ENCODE assay signal across 20 cellular contexts in the genomic region with DNA sequence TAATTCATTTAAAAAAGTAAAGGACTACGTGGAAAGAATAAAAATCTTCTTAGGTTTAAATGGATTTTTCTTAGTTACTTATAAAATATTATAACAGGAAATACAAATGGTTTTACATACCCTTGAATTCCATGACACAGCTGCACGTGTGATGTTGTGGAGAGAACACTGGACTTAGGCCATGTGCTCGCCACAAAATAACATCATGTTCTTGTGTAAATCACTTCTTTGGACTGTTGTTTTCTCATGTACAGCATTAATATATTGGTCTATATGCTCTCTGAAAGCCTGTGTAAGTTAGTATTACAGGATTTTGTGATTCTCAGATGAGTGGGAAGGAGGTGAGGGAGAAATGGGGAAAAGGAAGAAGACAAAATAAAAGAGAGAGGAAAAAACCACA.
DNase-seq lines count a peak whose midpoint lies in the region; ATAC-seq and TF ChIP-seq lines count a peak whose summit lies in the region.
"Had no signal": no experiment of that assay in that cellular context is flagged by ENCODE, and none has a peak within 500 bp of the region (broad histone marks: within the 10 kb centered on the region; RNA-seq: fewer than 3 reads in every experiment).

No MANE protein-coding gene starts in this region.

- H3K4me3 ChIP-seq in dorsolateral prefrontal cortex (peak overlapping the region in 2 of 59 donors; percentile 9 to 13), testis (no peak overlapping the region)
- H3K4me3 ChIP-seq: BLaER1, coronary artery, SJCRH30 had no signal

- no peak for TF ChIP-seq POLR2A in testis (IDR thresholded peaks at IDR 0.05)
- TF ChIP-seq POLR2A in GM18505 (IDR thresholded peaks at IDR 0.05; ENCODE audit: borderline replicate concordance, extremely low read depth, insufficient read depth, insufficient read length) = no peak

- WGBS in testis, 2 donors = 45 to 53% methylated on average over 3 of the region's 3 CpGs

- DNase-seq in T-helper 17 cell = no peak
- no peak for DNase-seq in dorsolateral prefrontal cortex
- peak; percentile 55 for DNase-seq in myocyte (ENCODE audit: low read depth)
- peak; percentile 69 for DNase-seq in testis
- DNase-seq in NOMO-1 treated with dmso at 0.1 percent for 144 hours (lab: John Stamatoyannopoulos, UW; ENCODE audit: unreplicated experiment) = no peak
- no peak for DNase-seq in NCI-H446 treated with DMSO at 0.1 percent for 48 hours (lab: John Stamatoyannopoulos, UW)
- DNase-seq: activated CD4-positive, CD25-positive, alpha-beta regulatory T cell treated with anti-CD3 and anti-CD28 coated beads, Interleukin-2, amount 50 U/mL, for 72 hours; DMS 273 treated with DMSO at 0.1 percent for 48 hours; GOT3; KBM-7; NCI-H1048; NCI-H2081 treated with DMSO at 0.1 percent for 48 hours; NCI-H524 treated with DMSO at 0.1 percent for 48 hours; SJCRH30; T-helper 9 cell had no signal

- TF ChIP-seq CTCF in dorsolateral prefrontal cortex (IDR thresholded peaks at IDR 0.05 in 54 of 56, conservative IDR thresholded peaks at IDR 0.05 in 2 of 56; ENCODE audit: low read depth in 1 of 56, partially characterized antibody in 56 of 56) = no peak
- TF ChIP-seq CTCF in testis (IDR thresholded peaks at IDR 0.05) = no peak

- peak overlapping the region in 57 of 59 donors; percentile 50 to 93 (median 81) for H3K27ac ChIP-seq in dorsolateral prefrontal cortex
- peak overlapping the region; percentile 48 to 61 for H3K27ac ChIP-seq in testis
- H3K27ac ChIP-seq: BLaER1, coronary artery, HL-60, SJCRH30 had no signal

- intact Hi-C loops in dorsolateral prefrontal cortex (cut with DNase I) (no loop called here), testis (cut with DNase I; ENCODE audit: low total_unique reads) (no loop called here)

- H3K4me3 Mint-ChIP-seq in T-helper 17 cell = no peak overlapping the region
- H3K4me3 Mint-ChIP-seq: neural crest cell had no signal

- H3K27me3 ChIP-seq in dorsolateral prefrontal cortex (no peaks in the 10 kb centered on the region), testis (no peaks in the 10 kb centered on the region)
- H3K27me3 ChIP-seq: BLaER1, SJCRH30 had no signal

- H3K4me1 Mint-ChIP-seq in T-helper 17 cell = no peaks in the 10 kb centered on the region
- H3K4me1 Mint-ChIP-seq: neural crest cell had no signal

- no peaks in the 10 kb centered on the region for H3K27me3 Mint-ChIP-seq in T-helper 17 cell

- no peaks in the 10 kb centered on the region for H3K4me1 ChIP-seq in testis
- H3K4me1 ChIP-seq: BLaER1, SJCRH30 had no signal

- H3K36me3 Mint-ChIP-seq in T-helper 17 cell (ENCODE audit: low read depth) = peaks cover 2% of the 10 kb centered on the region

- H3K36me3 ChIP-seq in testis (ENCODE audit: low read depth, missing control alignments) = no peaks in the 10 kb centered on the region
- H3K36me3 ChIP-seq: BLaER1, SJCRH30 had no signal

- H3K9me3 ChIP-seq in T-helper 17 cell (ENCODE audit: control insufficient read depth, low read length, poor library complexity, severe bottlenecking) (no peaks in the 10 kb centered on the region), testis (no peaks in the 10 kb centered on the region)
- H3K9me3 ChIP-seq: BLaER1, SJCRH30 had no signal

- peak overlapping the region; percentile 41 for H3K27ac Mint-ChIP-seq in T-helper 17 cell

- no peak for ATAC-seq in T-helper 17 cell
- no peak for ATAC-seq in GM18505 (IDR thresholded peaks at IDR 0.05; ENCODE audit: unreplicated experiment)

Comparison
In these comparisons a context has a peak if more than half of its experiments do, and no peak if none do; other contexts are left out.
1. DNase-seq: peak in myocyte (single experiment) and testis (single experiment); none in T-helper 17 cell (0 of 3), dorsolateral prefrontal cortex (0 of 10), NOMO-1 treated with dmso at 0.1 percent for 144 hours (single experiment) and NCI-H446 treated with DMSO at 0.1 percent for 48 hours (single experiment).